Comparison of ENCODE assay signal across 14 cellular contexts in the genomic region with DNA sequence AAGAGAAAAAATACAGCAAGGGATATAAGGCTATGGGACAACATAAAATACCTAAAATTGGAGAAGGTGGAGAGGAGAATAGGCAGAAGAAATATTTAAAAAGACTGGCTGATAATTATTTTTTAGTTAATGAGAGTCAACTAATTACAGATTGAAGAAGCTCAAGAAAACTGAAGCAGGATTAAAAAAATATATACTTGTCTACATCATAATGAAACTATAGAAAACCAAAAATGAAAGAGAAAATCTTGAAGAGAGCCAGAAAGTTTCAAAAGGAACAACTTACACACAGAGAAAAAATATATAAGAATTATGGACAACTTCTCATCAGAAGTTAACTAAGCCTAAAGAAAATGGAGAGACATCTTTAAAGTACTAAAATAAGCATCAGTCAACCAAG.
A peak's percentile ranks its signal among the peaks of the same experiment; 100 is the strongest.
DNase-seq lines count a peak whose midpoint lies in the region; ATAC-seq, FAIRE-seq and TF ChIP-seq lines count a peak whose summit lies in the region.
"Had no signal": no experiment of that assay in that cellular context is flagged by ENCODE, and none has a peak within 500 bp of the region (broad histone marks: within the 10 kb centered on the region; RNA-seq: fewer than 3 reads in every experiment).

No MANE protein-coding gene starts in this region.

- FAIRE-seq in D721Med (lab: Jason Lieb, UNC), result no peak
- FAIRE-seq: HepG2, keratinocyte had no signal

- no peaks in the 10 kb centered on the region for H3K27me3 ChIP-seq in endodermal cell (ENCODE audit: control insufficient read depth, insufficient read depth, low read length, poor library complexity, severe bottlenecking)
- H3K27me3 ChIP-seq: dorsolateral prefrontal cortex, thyroid gland had no signal

- H3K27me3 Mint-ChIP-seq in endodermal cell (ENCODE audit: insufficient read depth), result peaks cover 4% of the 10 kb centered on the region

- DNase-seq in endodermal cell (no peak), D721Med (ENCODE audit: insufficient read length, low spot score) (no peak), NCI-H1048 (lab: John Stamatoyannopoulos, UW) (no peak)
- DNase-seq: dorsolateral prefrontal cortex, NCI-H1694 treated with DMSO at 0.1 percent for 48 hours, T-helper 17 cell, thyroid gland had no signal

- no peak overlapping the region for H3K27ac ChIP-seq in endodermal cell (ENCODE audit: low read depth, low read length)
- H3K27ac ChIP-seq: dorsolateral prefrontal cortex, thyroid gland had no signal

- H3K36me3 Mint-ChIP-seq in endodermal cell (ENCODE audit: low read depth), result no peaks in the 10 kb centered on the region

- H3K4me1 Mint-ChIP-seq in endodermal cell, result no peaks in the 10 kb centered on the region
- H3K4me1 Mint-ChIP-seq: T-helper 17 cell had no signal

- ATAC-seq in GM18499 (IDR thresholded peaks at IDR 0.05; ENCODE audit: insufficient read depth, unreplicated experiment) (peak; percentile 59), GM19395 (IDR thresholded peaks at IDR 0.05; ENCODE audit: unreplicated experiment) (peak; percentile 85), HG02870 (IDR thresholded peaks at IDR 0.05; ENCODE audit: unreplicated experiment) (peak; percentile 65), HG03558 (IDR thresholded peaks at IDR 0.05; ENCODE audit: extremely low read depth, unreplicated experiment) (peak; percentile 53), HG03039 (IDR thresholded peaks at IDR 0.05; ENCODE audit: unreplicated experiment) (no peak)
- ATAC-seq: HepG2, T-helper 17 cell had no signal

- no peak overlapping the region for H3K4me3 ChIP-seq in endodermal cell (ENCODE audit: low read length)
- H3K4me3 ChIP-seq: dorsolateral prefrontal cortex, thyroid gland had no signal

- H3K9ac ChIP-seq in endodermal cell (ENCODE audit: extremely low read depth, low read length, poor library complexity, severe bottlenecking), result no peak overlapping the region

- no peaks in the 10 kb centered on the region for H3K36me3 ChIP-seq in endodermal cell (ENCODE audit: control insufficient read depth, insufficient read depth, low read length)
- H3K36me3 ChIP-seq: thyroid gland had no signal

- peaks cover 4% of the 10 kb centered on the region for H3K9me3 Mint-ChIP-seq in endodermal cell

- H3K9me3 ChIP-seq in endodermal cell (ENCODE audit: control insufficient read depth, low read length), result peaks cover 8% of the 10 kb centered on the region
- H3K9me3 ChIP-seq: thyroid gland had no signal

- no peak overlapping the region for H3K27ac Mint-ChIP-seq in endodermal cell
- H3K27ac Mint-ChIP-seq: T-helper 17 cell had no signal

- no peak overlapping the region for H3K4me3 Mint-ChIP-seq in endodermal cell
- H3K4me3 Mint-ChIP-seq: T-helper 17 cell had no signal

- TF ChIP-seq CTCF in endodermal cell (conservative IDR thresholded peaks at IDR 0.05) (no peak), D721Med (IDR thresholded peaks at IDR 0.05; ENCODE audit: insufficient read depth, missing control alignments) (no peak)

- H3K4me1 ChIP-seq in endodermal cell (ENCODE audit: control insufficient read depth, insufficient read depth, low read length), result no peaks in the 10 kb centered on the region
- H3K4me1 ChIP-seq: thyroid gland had no signal
